In the genomic region with DNA sequence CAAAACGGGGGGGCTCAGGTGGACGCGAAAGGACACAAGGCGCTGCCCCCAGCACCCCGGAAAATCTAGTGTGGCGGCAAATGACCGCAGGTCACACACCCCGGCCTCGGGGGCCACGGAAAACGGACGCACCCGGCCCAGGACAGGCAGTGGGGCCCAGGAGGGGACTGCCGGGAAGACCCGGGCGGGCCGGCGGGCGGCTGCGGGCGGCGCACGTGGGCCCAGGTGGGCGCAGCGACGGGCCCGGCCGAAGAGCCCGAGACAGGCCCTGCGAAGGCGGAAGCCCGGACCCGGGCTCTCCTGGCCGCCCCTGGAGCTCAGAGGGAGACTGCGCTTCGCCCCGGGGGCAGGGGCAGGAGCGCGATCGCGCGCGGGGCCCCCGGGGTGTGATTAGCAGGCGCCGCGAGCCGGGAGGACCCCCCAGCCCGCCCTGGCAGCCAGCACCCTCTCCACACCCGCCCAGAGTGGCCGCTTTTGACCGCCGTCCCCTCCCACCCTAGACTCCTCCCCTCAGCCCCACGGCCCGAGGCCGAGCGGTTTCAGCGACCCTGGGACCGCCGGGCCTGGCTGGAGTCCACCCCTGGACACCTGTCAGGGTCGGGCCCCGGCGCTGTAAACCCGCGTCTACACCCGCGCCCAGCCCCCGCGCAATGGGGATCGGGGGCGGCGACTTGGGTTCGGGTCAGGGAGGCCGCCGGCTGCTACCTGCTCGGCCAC, we compare ENCODE assay signal across 8 cellular contexts. TPM values are rescaled to one million over a fixed set of nuclear protein-coding genes. Genes with fewer than 3 reads are reported as not detected.
DNase-seq lines count a peak whose midpoint lies in the region; ATAC-seq and TF ChIP-seq lines count a peak whose summit lies in the region.

No MANE protein-coding gene starts in this region.

- peak overlapping the region; percentile 90 to 98 (median 96) for H3K4me3 ChIP-seq in BLaER1 treated with 17β-estradiol and CSF1 and Interleukin-3, amounts not matched to agents 10 nM and 100 nM

- no peaks in the 10 kb centered on the region for H3K27me3 Mint-ChIP-seq in MCF 10A (ENCODE audit: insufficient read depth, unreplicated experiment)
- no peaks in the 10 kb centered on the region for H3K27me3 Mint-ChIP-seq in stimulated activated memory B cell treated with anti-CD40 and anti-IgM and Interleukin-4, amounts not matched to agents 10 μg/mL and 1 μg/mL and 100 μg/mL, for 72 hours

- no peaks in the 10 kb centered on the region for H3K9me3 Mint-ChIP-seq in MCF 10A (ENCODE audit: unreplicated experiment)
- H3K9me3 Mint-ChIP-seq in stimulated activated memory B cell treated with anti-CD40 and anti-IgM and Interleukin-4, amounts not matched to agents 10 μg/mL and 1 μg/mL and 100 μg/mL, for 72 hours = no peaks in the 10 kb centered on the region

- peaks cover 65 to 78% (median 73%) of the 10 kb centered on the region in 10 experiments for H3K4me1 ChIP-seq in BLaER1 treated with 17β-estradiol and CSF1 and Interleukin-3, amounts not matched to agents 10 nM and 100 nM

- peaks cover 0 to 11% (median 0%) of the 10 kb centered on the region in 11 experiments; a peak in 3 of 22 replicates for H4K20me1 ChIP-seq in BLaER1 treated with 17β-estradiol and CSF1 and Interleukin-3, amounts not matched to agents 10 nM and 100 nM

- H3K27ac ChIP-seq in BLaER1 treated with 17β-estradiol and CSF1 and Interleukin-3, amounts not matched to agents 10 nM and 100 nM = peak overlapping the region; percentile 97 to 100 (median 99)
- peak overlapping the region; percentile 77 for H3K27ac ChIP-seq in layer of hippocampus (ENCODE audit: low read depth, low read length)

- H3K9me3 ChIP-seq in BLaER1 treated with 17β-estradiol and CSF1 and Interleukin-3, amounts not matched to agents 10 nM and 100 nM (replicated peaks in 1 of 11) = peaks cover 0 to 5% (median 0%) of the 10 kb centered on the region in 11 experiments; a peak in 1 of 22 replicates

- CTCF ChIA-PET in MCF 10A (lab: Yijun Ruan, JAX) = interaction anchor here (0.9 to 1.5 kb wide), 2 partner anchors 65 to 466 kb away, joined by 3 read pairs; no protein-coding TSS in a partner anchor

- no TSS peak for BruUV-seq in MCF 10A (replicated peaks; lab: Mats Ljungman, UMichigan)

- peak overlapping the region; percentile 88 to 99 (median 96) for H3K4me2 ChIP-seq in BLaER1 treated with 17β-estradiol and CSF1 and Interleukin-3, amounts not matched to agents 10 nM and 100 nM

- ATAC-seq in GM19035 (IDR thresholded peaks at IDR 0.05; ENCODE audit: unreplicated experiment) (peak; percentile 58), HG03139 (IDR thresholded peaks at IDR 0.05; ENCODE audit: unreplicated experiment) (peak; percentile 37)
- ATAC-seq in stimulated activated memory B cell treated with anti-CD40 and anti-IgM and Interleukin-4, amounts not matched to agents 10 μg/mL and 1 μg/mL and 100 μg/mL, for 72 hours = peak; percentile 76

- H3K4me3 Mint-ChIP-seq in MCF 10A (ENCODE audit: unreplicated experiment) = peak overlapping the region; percentile 82
- peak overlapping the region; percentile 97 for H3K4me3 Mint-ChIP-seq in stimulated activated memory B cell treated with anti-CD40 and anti-IgM and Interleukin-4, amounts not matched to agents 10 μg/mL and 1 μg/mL and 100 μg/mL, for 72 hours

- peak overlapping the region; percentile 98 to 100 (median 99) for H3K9ac ChIP-seq in BLaER1 treated with 17β-estradiol and CSF1 and Interleukin-3, amounts not matched to agents 10 nM and 100 nM

- H3K27me3 ChIP-seq in BLaER1 treated with 17β-estradiol and CSF1 and Interleukin-3, amounts not matched to agents 10 nM and 100 nM = no peaks in the 10 kb centered on the region
- no peaks in the 10 kb centered on the region for H3K27me3 ChIP-seq in layer of hippocampus (ENCODE audit: control insufficient read depth, insufficient read depth, low read length)

- intact Hi-C loops in MCF 10A (cut with micrococcal nuclease) = loop anchor here (5.0 kb wide), 1 partner anchor 130 kb away; no protein-coding TSS in a partner anchor

- peaks cover 23% of the 10 kb centered on the region for H3K4me1 Mint-ChIP-seq in MCF 10A (ENCODE audit: insufficient read depth, unreplicated experiment)
- H3K4me1 Mint-ChIP-seq in stimulated activated memory B cell treated with anti-CD40 and anti-IgM and Interleukin-4, amounts not matched to agents 10 μg/mL and 1 μg/mL and 100 μg/mL, for 72 hours = peaks cover 58% of the 10 kb centered on the region

- POLR2A ChIA-PET in MCF 10A (lab: Yijun Ruan, JAX) = interaction anchor here (0.7 to 4.5 kb wide), 21 partner anchors 10 to 379 kb away, joined by 3 to 68 read pairs (median 5); no protein-coding TSS in a partner anchor

- peak overlapping the region; percentile 79 for H3K27ac Mint-ChIP-seq in MCF 10A (ENCODE audit: low read depth, unreplicated experiment)
- peak overlapping the region; percentile 93 for H3K27ac Mint-ChIP-seq in stimulated activated memory B cell treated with anti-CD40 and anti-IgM and Interleukin-4, amounts not matched to agents 10 μg/mL and 1 μg/mL and 100 μg/mL, for 72 hours

- H3K36me3 ChIP-seq in BLaER1 treated with 17β-estradiol and CSF1 and Interleukin-3, amounts not matched to agents 10 nM and 100 nM = peaks cover 0 to 27% (median 18%) of the 10 kb centered on the region in 11 experiments; a peak in 17 of 22 replicates

- no peak for TF ChIP-seq CTCF in MCF 10A (IDR thresholded peaks at IDR 0.05; ENCODE audit: unreplicated experiment)

- H3K36me3 Mint-ChIP-seq in MCF 10A (ENCODE audit: insufficient read depth, unreplicated experiment) = no peaks in the 10 kb centered on the region
- peaks cover 38% of the 10 kb centered on the region for H3K36me3 Mint-ChIP-seq in stimulated activated memory B cell treated with anti-CD40 and anti-IgM and Interleukin-4, amounts not matched to agents 10 μg/mL and 1 μg/mL and 100 μg/mL, for 72 hours

- peak; percentile 73 for DNase-seq in RPMI8226
- DNase-seq in MCF 10A (ENCODE audit: unreplicated experiment) = peak; percentile 69
- DNase-seq in NCI-H1436 (lab: John Stamatoyannopoulos, UW) = no peak

RNA-seq across cellular contexts. Expression of gene MBP, which starts 0.8 kb away (rescaled TPM):
- 31.6 and 31.7 TPM in 2 replicates for total RNA-seq in MCF 10A (2022)
